In genomic region chr14:79260406-79260805, GRCh38 we compare ENCODE assay signal across 22 cellular contexts.
"Had no signal": no experiment of that assay in that cellular context is flagged by ENCODE, and none has a peak within 500 bp of the region (broad histone marks: within the 10 kb centered on the region; RNA-seq: fewer than 3 reads in every experiment).

No MANE protein-coding gene starts in this region.

- H3K27me3 ChIP-seq: colonic mucosa, dorsolateral prefrontal cortex, esophagus squamous epithelium, foreskin keratinocyte, gastrocnemius medialis, gastroesophageal sphincter, heart left ventricle had no signal

- H3K27ac ChIP-seq: colonic mucosa, coronary artery, dorsolateral prefrontal cortex, epithelial cell of prostate, esophagus squamous epithelium, foreskin keratinocyte, gastrocnemius medialis, gastroesophageal sphincter, heart left ventricle, heart right ventricle had no signal

- DNase-seq: colonic mucosa; cortex of kidney; dermis blood vessel endothelial cell; effector CD4-positive, alpha-beta T cell; effector CD8-positive, alpha-beta T cell; effector memory CD4-positive, alpha-beta T cell; effector memory CD8-positive, alpha-beta T cell; endodermal cell; erythroblast; esophagus squamous epithelium; foreskin fibroblast; foreskin keratinocyte; foreskin melanocyte; gastrocnemius medialis; glutamatergic neuron; heart left ventricle; heart right ventricle had no signal

- H3K36me3 ChIP-seq: colonic mucosa, esophagus squamous epithelium, gastrocnemius medialis, gastroesophageal sphincter, heart left ventricle, heart right ventricle had no signal

- ATAC-seq: effector memory CD8-positive, alpha-beta T cell; esophagus mucosa; foreskin keratinocyte; gastrocnemius medialis; gastroesophageal sphincter; heart left ventricle; heart right ventricle had no signal

- H3K4me1 ChIP-seq: colonic mucosa, esophagus squamous epithelium, foreskin keratinocyte, gastrocnemius medialis, heart left ventricle, heart right ventricle had no signal

- H3K4me3 ChIP-seq: colonic mucosa, coronary artery, dorsolateral prefrontal cortex, esophagus squamous epithelium, gastrocnemius medialis, gastroesophageal sphincter, heart left ventricle, heart right ventricle had no signal

- H3K9me3 ChIP-seq: colonic mucosa, esophagus squamous epithelium, gastrocnemius medialis, gastroesophageal sphincter, heart left ventricle, heart right ventricle had no signal
